Comparison of ENCODE assay signal across 8 cellular contexts in the genomic region with DNA sequence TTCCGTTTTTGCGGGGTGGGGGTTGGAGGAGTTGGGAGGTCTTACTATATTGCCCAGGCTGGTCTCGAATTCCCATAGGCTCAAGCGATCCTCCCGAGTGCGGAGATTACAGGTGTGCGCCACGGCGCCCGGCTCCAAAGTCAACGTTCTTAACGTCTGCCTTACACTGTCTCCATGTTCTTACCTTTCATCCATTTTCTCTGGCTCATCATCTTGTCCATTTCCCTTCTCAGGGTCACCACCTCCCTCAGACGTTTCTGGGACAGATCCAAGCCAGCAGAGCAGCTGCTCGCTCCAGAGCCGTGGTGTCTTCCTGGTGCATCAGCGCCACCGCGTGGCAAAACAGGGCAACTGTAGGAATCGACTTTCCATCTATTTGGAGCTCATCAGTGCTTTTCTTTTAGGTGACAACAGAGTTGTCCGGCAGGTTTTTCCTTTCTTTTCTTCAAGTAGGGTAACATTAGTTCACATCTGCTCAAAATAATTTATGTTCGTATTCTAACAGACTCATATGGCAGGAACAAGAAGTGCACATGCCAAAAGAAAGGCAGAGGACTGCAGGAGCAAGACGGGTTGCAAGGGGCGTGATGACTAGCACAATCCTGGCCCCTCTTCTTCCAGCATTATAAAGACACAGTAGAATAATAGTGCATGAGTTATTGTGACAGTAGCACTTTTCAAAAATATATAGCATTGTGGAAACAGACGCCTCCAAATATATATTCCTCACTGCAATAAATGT.
DNase-seq lines count a peak whose midpoint lies in the region; ATAC-seq lines count a peak whose summit lies in the region.

No MANE protein-coding gene starts in this region.

- H3K4me1 Mint-ChIP-seq in activated CD4-positive, alpha-beta T cell treated with anti-CD3 and anti-CD28 coated beads, Interleukin-2, amount 10 ng/mL, durations not matched to agents 7 days and 5 days = peaks cover 13% of the 10 kb centered on the region
- peaks cover 19% of the 10 kb centered on the region for H3K4me1 Mint-ChIP-seq in dendritic cell treated with granulocyte-macrophage colony-stimulating factor and Interleukin-4, amounts not matched to agents 40 ng/mL and 50 ng/mL, for 4 days (ENCODE audit: low read depth)

- peak overlapping the region; percentile 65 for H3K27ac Mint-ChIP-seq in activated CD4-positive, alpha-beta T cell treated with anti-CD3 and anti-CD28 coated beads, Interleukin-2, amount 10 ng/mL, durations not matched to agents 7 days and 5 days
- no peak overlapping the region for H3K27ac Mint-ChIP-seq in dendritic cell treated with granulocyte-macrophage colony-stimulating factor and Interleukin-4, amounts not matched to agents 40 ng/mL and 50 ng/mL, for 4 days

- no peaks in the 10 kb centered on the region for H3K36me3 Mint-ChIP-seq in activated CD4-positive, alpha-beta T cell treated with anti-CD3 and anti-CD28 coated beads, Interleukin-2, amount 10 ng/mL, durations not matched to agents 7 days and 5 days (ENCODE audit: low read depth)
- no peaks in the 10 kb centered on the region for H3K36me3 Mint-ChIP-seq in dendritic cell treated with granulocyte-macrophage colony-stimulating factor and Interleukin-4, amounts not matched to agents 40 ng/mL and 50 ng/mL, for 4 days (ENCODE audit: low read depth)

- DNase-seq in AML-193 (lab: John Stamatoyannopoulos, UW) (peak; percentile 49 to 59), NCI-H460 (ENCODE audit: extremely low read depth, low read depth) (peak; percentile 66), left lobe of liver (ENCODE audit: low spot score) (peak; percentile 84)
- DNase-seq in activated CD4-positive, alpha-beta T cell treated with anti-CD3 and anti-CD28 coated beads, Interleukin-2, amount 10 ng/mL, durations not matched to agents 7 days and 5 days = peak; percentile 81
- DNase-seq in stimulated activated CD4-positive, alpha-beta T cell treated with anti-CD3 and anti-CD28 coated beads, Interleukin-1b, Interleukin-23, amount 100 ng/mL, for 48 hours = peak; percentile 75

- H3K4me3 Mint-ChIP-seq in activated CD4-positive, alpha-beta T cell treated with anti-CD3 and anti-CD28 coated beads, Interleukin-2, amount 10 ng/mL, durations not matched to agents 7 days and 5 days = peak overlapping the region; percentile 79
- peak overlapping the region; percentile 58 for H3K4me3 Mint-ChIP-seq in dendritic cell treated with granulocyte-macrophage colony-stimulating factor and Interleukin-4, amounts not matched to agents 40 ng/mL and 50 ng/mL, for 4 days

- no peaks in the 10 kb centered on the region for H3K27me3 Mint-ChIP-seq in activated CD4-positive, alpha-beta T cell treated with anti-CD3 and anti-CD28 coated beads, Interleukin-2, amount 10 ng/mL, durations not matched to agents 7 days and 5 days
- H3K27me3 Mint-ChIP-seq in dendritic cell treated with granulocyte-macrophage colony-stimulating factor and Interleukin-4, amounts not matched to agents 40 ng/mL and 50 ng/mL, for 4 days = peaks cover 17% of the 10 kb centered on the region

- ATAC-seq in GM18909 (IDR thresholded peaks at IDR 0.05; ENCODE audit: poor library complexity, unreplicated experiment) (peak; percentile 91), HG03175 (IDR thresholded peaks at IDR 0.05; ENCODE audit: unreplicated experiment) (peak; percentile 92), left lobe of liver (peak; percentile 100)

- CTCF ChIA-PET in activated CD4-positive, alpha-beta T cell treated with anti-CD3 and anti-CD28 coated beads, Interleukin-2, amount 10 ng/mL, durations not matched to agents 7 days and 5 days (lab: Charles Lee) = interaction anchor here (0.6 to 3.2 kb wide), 17 partner anchors 8 to 788 kb away, joined by 3 to 24 read pairs (median 4); no protein-coding TSS in a partner anchor

- intact Hi-C loops in dendritic cell treated with granulocyte-macrophage colony-stimulating factor and Interleukin-4, amounts not matched to agents 40 ng/mL and 50 ng/mL, for 4 days (cut with micrococcal nuclease) = loop anchor here (1.0 to 10.0 kb wide), 5 partner anchors 73 to 729 kb away; no protein-coding TSS in a partner anchor

- POLR2A ChIA-PET in activated CD4-positive, alpha-beta T cell treated with anti-CD3 and anti-CD28 coated beads, Interleukin-2, amount 10 ng/mL, durations not matched to agents 7 days and 5 days (lab: Charles Lee) = interaction anchor here (0.6 kb wide), 1 partner anchor 215 kb away, joined by 6 read pairs; no protein-coding TSS in a partner anchor

- H3K9me3 Mint-ChIP-seq in activated CD4-positive, alpha-beta T cell treated with anti-CD3 and anti-CD28 coated beads, Interleukin-2, amount 10 ng/mL, durations not matched to agents 7 days and 5 days = no peaks in the 10 kb centered on the region
- H3K9me3 Mint-ChIP-seq in dendritic cell treated with granulocyte-macrophage colony-stimulating factor and Interleukin-4, amounts not matched to agents 40 ng/mL and 50 ng/mL, for 4 days = no peaks in the 10 kb centered on the region

Comparison
In these comparisons a context has a peak if more than half of its experiments do, and no peak if none do; other contexts are left out.
1. Peak in every context shown above with its lines: DNase-seq and ATAC-seq.